ENCODE assay signal across 10 cellular contexts in genomic region chr6:3825331-3825831, GRCh38. TPM values are rescaled to one million over a fixed set of nuclear protein-coding genes. Genes with fewer than 3 reads are reported as not detected.
DNase-seq lines count a peak whose midpoint lies in the region; ATAC-seq, FAIRE-seq and TF ChIP-seq lines count a peak whose summit lies in the region.
"Had no signal": no experiment of that assay in that cellular context is flagged by ENCODE, and none has a peak within 500 bp of the region (broad histone marks: within the 10 kb centered on the region; RNA-seq: fewer than 3 reads in every experiment).

No MANE protein-coding gene starts in this region.

- TF ChIP-seq POLR2A in H54 (IDR thresholded peaks at IDR 0.05; ENCODE audit: low read depth, low read length), result no peak

- peak overlapping the region; percentile 59 for H3K4me3 ChIP-seq in skeletal muscle satellite cell (ENCODE audit: low read length)

- H3K36me3 Mint-ChIP-seq in MCF 10A (ENCODE audit: insufficient read depth, unreplicated experiment), result no peaks in the 10 kb centered on the region

- no TSS peak for BruUV-seq in MCF 10A (replicated peaks; lab: Mats Ljungman, UMichigan)

- H3K9ac ChIP-seq in skeletal muscle satellite cell (ENCODE audit: low read depth, low read length), result peak overlapping the region; percentile 83

- H3K4me1 ChIP-seq in skeletal muscle satellite cell (ENCODE audit: control insufficient read depth, insufficient read depth, low read length), result peaks cover 43% of the 10 kb centered on the region

- H3K27me3 Mint-ChIP-seq in MCF 10A (ENCODE audit: insufficient read depth, unreplicated experiment), result no peaks in the 10 kb centered on the region
- H3K27me3 Mint-ChIP-seq: stimulated activated naive CD8-positive, alpha-beta T cell treated with anti-CD3 and anti-CD28 coated beads, Interleukin-15, Interleukin-2, amounts not matched to agents 100 ng/mL and 50 ng/mL, for 24 hours had no signal

- DNase-seq in H54 (ENCODE audit: insufficient read length, low spot score) (peak; percentile 38), MCF 10A (ENCODE audit: unreplicated experiment) (peak; percentile 65), iris pigment epithelial cell (ENCODE audit: low read depth) (peak; percentile 73), SHP77 (lab: John Stamatoyannopoulos, UW) (no peak), D721Med (ENCODE audit: insufficient read length, low spot score) (no peak), inferior parietal cortex (ENCODE audit: extremely low spot score) (no peak)
- DNase-seq: NCI-H2081 had no signal

- FAIRE-seq in H54 (lab: Jason Lieb, UNC) (peak; percentile 23), D721Med (lab: Jason Lieb, UNC) (no peak)

- ATAC-seq in GM19397 (IDR thresholded peaks at IDR 0.05; ENCODE audit: unreplicated experiment), result no peak

- H3K4me2 ChIP-seq in skeletal muscle satellite cell (ENCODE audit: low read length), result peak overlapping the region; percentile 82

- H3K36me3 ChIP-seq in skeletal muscle satellite cell (ENCODE audit: insufficient read depth, low read length), result no peaks in the 10 kb centered on the region

- TF ChIP-seq CTCF in MCF 10A (IDR thresholded peaks at IDR 0.05; ENCODE audit: unreplicated experiment) (peak; percentile 42), D721Med (IDR thresholded peaks at IDR 0.05; ENCODE audit: insufficient read depth, missing control alignments) (no peak)

- peak overlapping the region; percentile 66 for H3K4me3 Mint-ChIP-seq in MCF 10A (ENCODE audit: unreplicated experiment)
- H3K4me3 Mint-ChIP-seq: stimulated activated naive CD8-positive, alpha-beta T cell treated with anti-CD3 and anti-CD28 coated beads, Interleukin-15, Interleukin-2, amounts not matched to agents 100 ng/mL and 50 ng/mL, for 24 hours had no signal

- peaks cover 35% of the 10 kb centered on the region for H3K4me1 Mint-ChIP-seq in MCF 10A (ENCODE audit: insufficient read depth, unreplicated experiment)

- H3K27ac Mint-ChIP-seq in MCF 10A (ENCODE audit: low read depth, unreplicated experiment), result peak overlapping the region; percentile 92
- H3K27ac Mint-ChIP-seq: stimulated activated naive CD8-positive, alpha-beta T cell treated with anti-CD3 and anti-CD28 coated beads, Interleukin-15, Interleukin-2, amounts not matched to agents 100 ng/mL and 50 ng/mL, for 24 hours had no signal

- H3K9me3 ChIP-seq in skeletal muscle satellite cell (replicated peaks; ENCODE audit: low read length), result no peaks in the 10 kb centered on the region

- intact Hi-C loops in MCF 10A (cut with micrococcal nuclease), result loop anchor here (1.0 to 5.0 kb wide), 3 partner anchors 17 to 167 kb away; no protein-coding TSS in a partner anchor

- no peaks in the 10 kb centered on the region for H3K27me3 ChIP-seq in skeletal muscle satellite cell (ENCODE audit: control insufficient read depth, insufficient read depth, low read length)

- CTCF ChIA-PET in MCF 10A (lab: Yijun Ruan, JAX), result interaction anchor here (0.7 to 3.9 kb wide), 10 partner anchors 10 to 153 kb away, joined by 3 to 29 read pairs (median 4); partner anchors contain the start of gene FAM50B

- POLR2A ChIA-PET in MCF 10A (lab: Yijun Ruan, JAX), result interaction anchor here (0.7 to 2.5 kb wide), 20 partner anchors 10 to 94 kb away, joined by 3 to 18 read pairs (median 6); partner anchors contain the start of genes FAM50B and PXDC1

- H3K9me3 Mint-ChIP-seq in MCF 10A (ENCODE audit: unreplicated experiment), result no peaks in the 10 kb centered on the region
- H3K9me3 Mint-ChIP-seq: stimulated activated naive CD8-positive, alpha-beta T cell treated with anti-CD3 and anti-CD28 coated beads, Interleukin-15, Interleukin-2, amounts not matched to agents 100 ng/mL and 50 ng/mL, for 24 hours had no signal

RNA-seq across cellular contexts. Expression of gene FAM50B, which starts 23.8 kb away (rescaled TPM):
- 4.0 and 4.3 TPM in 2 replicates for total RNA-seq in MCF 10A (2022)
- total RNA-seq in skeletal muscle satellite cell (2012; rRNA removed), result 4.1 and 7.0 TPM in 2 replicates

Comparison
In these comparisons a context has a peak if more than half of its experiments do, and no peak if none do; other contexts are left out.
1. DNase-seq: peak in H54 (single experiment), MCF 10A (single experiment) and iris pigment epithelial cell (single experiment); none in SHP77 (0 of 2), D721Med (single experiment) and inferior parietal cortex (single experiment).